Comparison of ENCODE assay signal across 1 cellular context in the genomic region with DNA sequence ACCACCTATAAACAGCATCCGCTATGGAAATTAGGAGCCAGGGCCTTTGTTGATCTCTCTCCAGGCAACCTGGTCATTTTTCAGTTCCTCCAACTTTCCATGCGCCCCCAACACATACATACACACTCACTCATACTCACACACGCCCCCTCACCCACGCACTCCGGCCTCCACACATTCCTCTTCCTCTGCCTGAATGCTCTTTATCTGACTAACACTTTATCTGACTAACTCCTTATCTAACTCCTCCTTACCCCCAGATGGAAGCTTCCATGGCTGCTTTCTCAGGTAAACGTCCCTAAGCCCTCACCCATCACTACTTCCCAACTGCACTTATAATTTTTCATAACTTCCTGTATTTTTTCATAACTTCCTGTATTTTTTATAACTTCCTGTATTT.
A peak's percentile ranks its signal among the peaks of the same experiment; 100 is the strongest.
TF ChIP-seq lines count a peak whose summit lies in the region.

No MANE protein-coding gene starts in this region.

TF ChIP-seq in K562, 482 proteins besides CTCF, POLR2A, EP300 and RAD21 (continued from another document):
- TF ChIP-seq, protein P1, sequence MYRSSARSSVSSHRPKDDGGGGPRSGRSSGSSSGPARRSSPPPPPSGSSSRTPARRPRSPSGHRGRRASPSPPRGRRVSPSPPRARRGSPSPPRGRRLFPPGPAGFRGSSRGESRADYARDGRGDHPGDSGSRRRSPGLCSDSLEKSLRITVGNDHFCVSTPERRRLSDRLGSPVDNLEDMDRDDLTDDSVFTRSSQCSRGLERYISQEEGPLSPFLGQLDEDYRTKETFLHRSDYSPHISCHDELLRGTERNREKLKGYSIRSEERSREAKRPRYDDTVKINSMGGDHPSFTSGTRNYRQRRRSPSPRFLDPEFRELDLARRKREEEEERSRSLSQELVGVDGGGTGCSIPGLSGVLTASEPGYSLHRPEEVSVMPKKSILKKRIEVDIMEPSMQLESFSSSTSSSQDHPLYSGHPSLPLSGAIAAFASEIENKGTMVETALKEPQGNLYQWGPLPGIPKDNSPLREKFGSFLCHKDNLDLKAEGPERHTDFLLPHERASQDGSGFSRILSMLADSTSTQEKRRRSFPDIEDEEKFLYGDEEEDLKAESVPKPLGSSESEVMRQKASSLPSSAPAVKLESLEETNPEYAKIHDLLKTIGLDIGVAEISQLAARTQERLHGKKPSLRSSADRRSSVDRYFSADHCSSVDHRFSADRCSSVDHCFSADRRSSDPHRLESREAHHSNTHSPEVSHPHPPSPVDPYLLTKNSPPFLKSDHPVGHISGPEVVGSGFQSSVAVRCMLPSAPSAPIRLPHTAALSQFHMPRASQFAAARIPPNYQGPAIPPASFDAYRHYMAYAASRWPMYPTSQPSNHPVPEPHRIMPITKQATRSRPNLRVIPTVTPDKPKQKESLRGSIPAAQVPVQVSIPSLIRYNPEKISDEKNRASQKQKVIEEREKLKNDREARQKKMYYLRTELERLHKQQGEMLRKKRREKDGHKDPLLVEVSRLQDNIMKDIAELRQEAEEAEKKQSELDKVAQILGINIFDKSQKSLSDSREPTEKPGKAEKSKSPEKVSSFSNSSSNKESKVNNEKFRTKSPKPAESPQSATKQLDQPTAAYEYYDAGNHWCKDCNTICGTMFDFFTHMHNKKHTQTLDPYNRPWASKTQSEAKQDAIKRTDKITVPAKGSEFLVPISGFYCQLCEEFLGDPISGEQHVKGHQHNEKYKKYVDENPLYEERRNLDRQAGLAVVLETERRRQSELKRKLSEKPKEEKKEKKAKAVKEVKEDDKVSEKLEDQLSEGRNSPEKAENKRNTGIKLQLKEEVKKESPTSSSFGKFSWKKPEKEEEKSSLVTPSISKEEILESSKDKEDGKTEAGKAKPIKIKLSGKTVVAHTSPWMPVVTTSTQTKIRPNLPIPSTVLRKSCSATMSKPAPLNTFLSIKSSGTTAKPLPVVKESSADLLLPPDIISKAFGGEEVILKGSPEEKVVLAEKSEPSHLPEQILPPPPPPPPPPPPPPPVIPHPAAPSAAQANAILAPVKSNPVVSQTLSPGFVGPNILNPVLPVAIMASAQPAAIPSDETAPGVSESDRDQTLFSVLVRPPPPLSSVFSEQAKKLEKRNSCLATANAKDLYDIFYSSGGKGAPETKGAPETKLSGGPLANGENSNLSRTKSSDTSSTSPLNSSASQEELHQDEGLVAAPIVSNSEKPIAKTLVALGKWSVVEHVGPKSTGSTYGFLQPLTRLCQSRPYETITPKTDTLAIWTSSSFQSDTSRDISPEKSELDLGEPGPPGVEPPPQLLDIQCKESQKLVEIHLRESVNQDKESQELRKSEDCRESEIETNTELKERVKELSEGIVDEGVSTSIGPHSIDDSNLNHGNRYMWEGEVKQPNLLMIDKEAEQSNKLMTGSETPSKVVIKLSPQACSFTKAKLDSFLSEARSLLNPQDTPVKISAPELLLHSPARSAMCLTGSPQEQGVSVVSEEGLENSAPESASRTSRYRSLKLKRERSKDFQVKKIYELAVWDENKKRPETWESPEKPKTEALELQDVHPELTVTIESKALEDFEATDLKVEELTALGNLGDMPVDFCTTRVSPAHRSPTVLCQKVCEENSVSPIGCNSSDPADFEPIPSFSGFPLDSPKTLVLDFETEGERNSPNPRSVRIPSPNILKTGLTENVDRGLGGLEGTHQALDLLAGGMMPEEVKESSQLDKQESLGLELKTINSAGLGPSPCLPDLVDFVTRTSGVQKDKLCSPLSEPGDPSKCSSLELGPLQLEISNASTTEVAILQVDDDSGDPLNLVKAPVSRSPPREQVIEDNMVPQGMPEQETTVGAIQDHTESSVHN (IDR thresholded peaks at IDR 0.05; ENCODE audit: borderline replicate concordance in 1 of 2, low read depth in 1 of 2): no peak
- TF ChIP-seq NR2C2 (CRISPR knock-in tag; IDR thresholded peaks at IDR 0.05) (no peak), NR2C2 (tag; IDR thresholded peaks at IDR 0.05) (no peak), GATAD2A (IDR thresholded peaks at IDR 0.05) (peak; percentile 86; the same call in 1 of the 2 replicates), NFXL1 (CRISPR knock-in tag; IDR thresholded peaks at IDR 0.05) (no peak), ZBTB17 (CRISPR knock-in tag; IDR thresholded peaks at IDR 0.05) (no peak), TOE1 (IDR thresholded peaks at IDR 0.05; ENCODE audit: borderline replicate concordance) (no peak), TOE1 (CRISPR knock-in tag; IDR thresholded peaks at IDR 0.05; ENCODE audit: borderline replicate concordance, low read depth) (no peak), NELFE (IDR thresholded peaks at IDR 0.05; ENCODE audit: insufficient read depth, insufficient read length) (no peak), GATA2 (CRISPR knock-in tag; IDR thresholded peaks at IDR 0.05) (no peak), ZNF165 (CRISPR knock-in tag; IDR thresholded peaks at IDR 0.05; ENCODE audit: borderline replicate concordance) (no peak), ZNF12 (CRISPR knock-in tag; IDR thresholded peaks at IDR 0.05) (no peak), EHMT2 (IDR thresholded peaks at IDR 0.05) (no peak), CBFA2T3 (IDR thresholded peaks at IDR 0.05) (peak; percentile 93), CREB1 (IDR thresholded peaks at IDR 0.05) (0 out of 2 replicates have a peak, but pooled peaks have one; percentile 43), CREB1 (CRISPR knock-in tag; IDR thresholded peaks at IDR 0.05) (no peak), MAFK (IDR thresholded peaks at IDR 0.05; ENCODE audit: low read length) (no peak), CBX2 (IDR thresholded peaks at IDR 0.05; ENCODE audit: insufficient read depth, low read length, poor library complexity, severe bottlenecking) (no peak), RFX7 (CRISPR knock-in tag; IDR thresholded peaks at IDR 0.05) (no peak), RBM34 (IDR thresholded peaks at IDR 0.05; ENCODE audit: borderline replicate concordance, insufficient read depth, low read length) (no peak), XRCC4 (IDR thresholded peaks at IDR 0.05; ENCODE audit: extremely low read depth, insufficient read depth, insufficient read length) (no peak), PHF8 (IDR thresholded peaks at IDR 0.05; ENCODE audit: borderline replicate concordance, low read length) (no peak), SNRNP70 (optimal IDR thresholded peaks at IDR 0.05; ENCODE audit: low read depth, low read length) (no peak), YBX1 (IDR thresholded peaks at IDR 0.05) (no peak), TAL1 (IDR thresholded peaks at IDR 0.05) (peak; percentile 72), FUS (optimal IDR thresholded peaks at IDR 0.05; ENCODE audit: low read depth, low read length) (no peak), ILF3 (IDR thresholded peaks at IDR 0.05; ENCODE audit: borderline replicate concordance) (no peak), PHF20 (IDR thresholded peaks at IDR 0.05; ENCODE audit: partially characterized antibody) (no peak), ZNF3 (CRISPR knock-in tag; IDR thresholded peaks at IDR 0.05) (no peak), RNF2 (IDR thresholded peaks at IDR 0.05) (no peak; the same call in 1 of the 2 replicates), LEF1 (IDR thresholded peaks at IDR 0.05) (no peak), KLF13 (tag; IDR thresholded peaks at IDR 0.05; ENCODE audit: borderline replicate concordance, low read depth) (no peak), ADNP (tag; IDR thresholded peaks at IDR 0.05) (no peak)
- TF ChIP-seq, protein P2, sequence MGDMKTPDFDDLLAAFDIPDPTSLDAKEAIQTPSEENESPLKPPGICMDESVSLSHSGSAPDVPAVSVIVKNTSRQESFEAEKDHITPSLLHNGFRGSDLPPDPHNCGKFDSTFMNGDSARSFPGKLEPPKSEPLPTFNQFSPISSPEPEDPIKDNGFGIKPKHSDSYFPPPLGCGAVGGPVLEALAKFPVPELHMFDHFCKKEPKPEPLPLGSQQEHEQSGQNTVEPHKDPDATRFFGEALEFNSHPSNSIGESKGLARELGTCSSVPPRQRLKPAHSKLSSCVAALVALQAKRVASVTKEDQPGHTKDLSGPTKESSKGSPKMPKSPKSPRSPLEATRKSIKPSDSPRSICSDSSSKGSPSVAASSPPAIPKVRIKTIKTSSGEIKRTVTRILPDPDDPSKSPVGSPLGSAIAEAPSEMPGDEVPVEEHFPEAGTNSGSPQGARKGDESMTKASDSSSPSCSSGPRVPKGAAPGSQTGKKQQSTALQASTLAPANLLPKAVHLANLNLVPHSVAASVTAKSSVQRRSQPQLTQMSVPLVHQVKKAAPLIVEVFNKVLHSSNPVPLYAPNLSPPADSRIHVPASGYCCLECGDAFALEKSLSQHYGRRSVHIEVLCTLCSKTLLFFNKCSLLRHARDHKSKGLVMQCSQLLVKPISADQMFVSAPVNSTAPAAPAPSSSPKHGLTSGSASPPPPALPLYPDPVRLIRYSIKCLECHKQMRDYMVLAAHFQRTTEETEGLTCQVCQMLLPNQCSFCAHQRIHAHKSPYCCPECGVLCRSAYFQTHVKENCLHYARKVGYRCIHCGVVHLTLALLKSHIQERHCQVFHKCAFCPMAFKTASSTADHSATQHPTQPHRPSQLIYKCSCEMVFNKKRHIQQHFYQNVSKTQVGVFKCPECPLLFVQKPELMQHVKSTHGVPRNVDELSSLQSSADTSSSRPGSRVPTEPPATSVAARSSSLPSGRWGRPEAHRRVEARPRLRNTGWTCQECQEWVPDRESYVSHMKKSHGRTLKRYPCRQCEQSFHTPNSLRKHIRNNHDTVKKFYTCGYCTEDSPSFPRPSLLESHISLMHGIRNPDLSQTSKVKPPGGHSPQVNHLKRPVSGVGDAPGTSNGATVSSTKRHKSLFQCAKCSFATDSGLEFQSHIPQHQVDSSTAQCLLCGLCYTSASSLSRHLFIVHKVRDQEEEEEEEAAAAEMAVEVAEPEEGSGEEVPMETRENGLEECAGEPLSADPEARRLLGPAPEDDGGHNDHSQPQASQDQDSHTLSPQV (IDR thresholded peaks at IDR 0.05): no peak
- TF ChIP-seq, protein P3, sequence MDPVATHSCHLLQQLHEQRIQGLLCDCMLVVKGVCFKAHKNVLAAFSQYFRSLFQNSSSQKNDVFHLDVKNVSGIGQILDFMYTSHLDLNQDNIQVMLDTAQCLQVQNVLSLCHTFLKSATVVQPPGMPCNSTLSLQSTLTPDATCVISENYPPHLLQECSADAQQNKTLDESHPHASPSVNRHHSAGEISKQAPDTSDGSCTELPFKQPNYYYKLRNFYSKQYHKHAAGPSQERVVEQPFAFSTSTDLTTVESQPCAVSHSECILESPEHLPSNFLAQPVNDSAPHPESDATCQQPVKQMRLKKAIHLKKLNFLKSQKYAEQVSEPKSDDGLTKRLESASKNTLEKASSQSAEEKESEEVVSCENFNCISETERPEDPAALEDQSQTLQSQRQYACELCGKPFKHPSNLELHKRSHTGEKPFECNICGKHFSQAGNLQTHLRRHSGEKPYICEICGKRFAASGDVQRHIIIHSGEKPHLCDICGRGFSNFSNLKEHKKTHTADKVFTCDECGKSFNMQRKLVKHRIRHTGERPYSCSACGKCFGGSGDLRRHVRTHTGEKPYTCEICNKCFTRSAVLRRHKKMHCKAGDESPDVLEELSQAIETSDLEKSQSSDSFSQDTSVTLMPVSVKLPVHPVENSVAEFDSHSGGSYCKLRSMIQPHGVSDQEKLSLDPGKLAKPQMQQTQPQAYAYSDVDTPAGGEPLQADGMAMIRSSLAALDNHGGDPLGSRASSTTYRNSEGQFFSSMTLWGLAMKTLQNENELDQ (CRISPR knock-in tag; IDR thresholded peaks at IDR 0.05; ENCODE audit: borderline replicate concordance): no peak
- TF ChIP-seq, protein P4, sequence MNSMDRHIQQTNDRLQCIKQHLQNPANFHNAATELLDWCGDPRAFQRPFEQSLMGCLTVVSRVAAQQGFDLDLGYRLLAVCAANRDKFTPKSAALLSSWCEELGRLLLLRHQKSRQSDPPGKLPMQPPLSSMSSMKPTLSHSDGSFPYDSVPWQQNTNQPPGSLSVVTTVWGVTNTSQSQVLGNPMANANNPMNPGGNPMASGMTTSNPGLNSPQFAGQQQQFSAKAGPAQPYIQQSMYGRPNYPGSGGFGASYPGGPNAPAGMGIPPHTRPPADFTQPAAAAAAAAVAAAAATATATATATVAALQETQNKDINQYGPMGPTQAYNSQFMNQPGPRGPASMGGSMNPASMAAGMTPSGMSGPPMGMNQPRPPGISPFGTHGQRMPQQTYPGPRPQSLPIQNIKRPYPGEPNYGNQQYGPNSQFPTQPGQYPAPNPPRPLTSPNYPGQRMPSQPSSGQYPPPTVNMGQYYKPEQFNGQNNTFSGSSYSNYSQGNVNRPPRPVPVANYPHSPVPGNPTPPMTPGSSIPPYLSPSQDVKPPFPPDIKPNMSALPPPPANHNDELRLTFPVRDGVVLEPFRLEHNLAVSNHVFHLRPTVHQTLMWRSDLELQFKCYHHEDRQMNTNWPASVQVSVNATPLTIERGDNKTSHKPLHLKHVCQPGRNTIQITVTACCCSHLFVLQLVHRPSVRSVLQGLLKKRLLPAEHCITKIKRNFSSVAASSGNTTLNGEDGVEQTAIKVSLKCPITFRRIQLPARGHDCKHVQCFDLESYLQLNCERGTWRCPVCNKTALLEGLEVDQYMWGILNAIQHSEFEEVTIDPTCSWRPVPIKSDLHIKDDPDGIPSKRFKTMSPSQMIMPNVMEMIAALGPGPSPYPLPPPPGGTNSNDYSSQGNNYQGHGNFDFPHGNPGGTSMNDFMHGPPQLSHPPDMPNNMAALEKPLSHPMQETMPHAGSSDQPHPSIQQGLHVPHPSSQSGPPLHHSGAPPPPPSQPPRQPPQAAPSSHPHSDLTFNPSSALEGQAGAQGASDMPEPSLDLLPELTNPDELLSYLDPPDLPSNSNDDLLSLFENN (IDR thresholded peaks at IDR 0.05; ENCODE audit: low read depth in 2 of 2, low read length in 2 of 2): no peak
- TF ChIP-seq, protein P5, sequence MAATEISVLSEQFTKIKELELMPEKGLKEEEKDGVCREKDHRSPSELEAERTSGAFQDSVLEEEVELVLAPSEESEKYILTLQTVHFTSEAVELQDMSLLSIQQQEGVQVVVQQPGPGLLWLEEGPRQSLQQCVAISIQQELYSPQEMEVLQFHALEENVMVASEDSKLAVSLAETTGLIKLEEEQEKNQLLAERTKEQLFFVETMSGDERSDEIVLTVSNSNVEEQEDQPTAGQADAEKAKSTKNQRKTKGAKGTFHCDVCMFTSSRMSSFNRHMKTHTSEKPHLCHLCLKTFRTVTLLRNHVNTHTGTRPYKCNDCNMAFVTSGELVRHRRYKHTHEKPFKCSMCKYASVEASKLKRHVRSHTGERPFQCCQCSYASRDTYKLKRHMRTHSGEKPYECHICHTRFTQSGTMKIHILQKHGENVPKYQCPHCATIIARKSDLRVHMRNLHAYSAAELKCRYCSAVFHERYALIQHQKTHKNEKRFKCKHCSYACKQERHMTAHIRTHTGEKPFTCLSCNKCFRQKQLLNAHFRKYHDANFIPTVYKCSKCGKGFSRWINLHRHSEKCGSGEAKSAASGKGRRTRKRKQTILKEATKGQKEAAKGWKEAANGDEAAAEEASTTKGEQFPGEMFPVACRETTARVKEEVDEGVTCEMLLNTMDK (IDR thresholded peaks at IDR 0.05; ENCODE audit: borderline replicate concordance, insufficient read depth, low read depth, low read length, poor library complexity, severe bottlenecking): no peak
- TF ChIP-seq, protein P6, sequence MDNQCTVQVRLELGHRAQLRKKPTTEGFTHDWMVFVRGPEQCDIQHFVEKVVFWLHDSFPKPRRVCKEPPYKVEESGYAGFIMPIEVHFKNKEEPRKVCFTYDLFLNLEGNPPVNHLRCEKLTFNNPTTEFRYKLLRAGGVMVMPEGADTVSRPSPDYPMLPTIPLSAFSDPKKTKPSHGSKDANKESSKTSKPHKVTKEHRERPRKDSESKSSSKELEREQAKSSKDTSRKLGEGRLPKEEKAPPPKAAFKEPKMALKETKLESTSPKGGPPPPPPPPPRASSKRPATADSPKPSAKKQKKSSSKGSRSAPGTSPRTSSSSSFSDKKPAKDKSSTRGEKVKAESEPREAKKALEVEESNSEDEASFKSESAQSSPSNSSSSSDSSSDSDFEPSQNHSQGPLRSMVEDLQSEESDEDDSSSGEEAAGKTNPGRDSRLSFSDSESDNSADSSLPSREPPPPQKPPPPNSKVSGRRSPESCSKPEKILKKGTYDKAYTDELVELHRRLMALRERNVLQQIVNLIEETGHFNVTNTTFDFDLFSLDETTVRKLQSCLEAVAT (IDR thresholded peaks at IDR 0.05): no peak
TF ChIP-seq in K562: peak in this region for 52.
